In genomic region chr12:105334001-105334400, GRCh38 we compare ENCODE assay signal across 11 cellular contexts. TPM values are rescaled to one million over a fixed set of nuclear protein-coding genes. Genes with fewer than 3 reads are reported as not detected.
A peak's percentile ranks its signal among the peaks of the same experiment; 100 is the strongest.
DNase-seq lines count a peak whose midpoint lies in the region; ATAC-seq lines count a peak whose summit lies in the region.
"Had no signal": no experiment of that assay in that cellular context is flagged by ENCODE, and none has a peak within 500 bp of the region (broad histone marks: within the 10 kb centered on the region; RNA-seq: fewer than 3 reads in every experiment).

No MANE protein-coding gene starts in this region.

- peaks cover 65% of the 10 kb centered on the region for H3K4me1 Mint-ChIP-seq in activated CD8-positive, alpha-beta memory T cell treated with anti-CD3 and anti-CD28 coated beads, Interleukin-2, amount 10 ng/mL, durations not matched to agents 7 days and 5 days

- no peak overlapping the region for H3K27ac Mint-ChIP-seq in activated CD8-positive, alpha-beta memory T cell treated with anti-CD3 and anti-CD28 coated beads, Interleukin-2, amount 10 ng/mL, durations not matched to agents 7 days and 5 days

- H3K27me3 ChIP-seq in aorta (ENCODE audit: control insufficient read depth in 1 of 2, insufficient read depth in 2 of 2, low read length in 1 of 2) = no peaks in the 10 kb centered on the region

- H3K36me3 ChIP-seq in aorta (ENCODE audit: control insufficient read depth in 1 of 2, insufficient read depth in 2 of 2, low read length in 1 of 2) = no peaks in the 10 kb centered on the region

- no peak for ATAC-seq in activated CD8-positive, alpha-beta memory T cell treated with anti-CD3 and anti-CD28 coated beads, Interleukin-2, amount 10 ng/mL, durations not matched to agents 7 days and 5 days
- ATAC-seq in aorta (ENCODE audit: low FRiP score) = no peak
- no peak for ATAC-seq in GM21723 (IDR thresholded peaks at IDR 0.05; ENCODE audit: unreplicated experiment)

- intact Hi-C loops in aorta (cut with DNase I) = loop anchor here (5.0 kb wide), 2 partner anchors 33 to 97 kb away; partner anchors contain the start of gene APPL2 (in 2 of the 2)

- peak overlapping the region; percentile 16 to 42 for H3K4me3 ChIP-seq in aorta (ENCODE audit: low read length in 2 of 2)

- CTCF ChIA-PET in activated CD8-positive, alpha-beta memory T cell treated with anti-CD3 and anti-CD28 coated beads, Interleukin-2, amount 10 ng/mL, durations not matched to agents 7 days and 5 days (lab: Charles Lee) = interaction anchor here (1.3 kb wide), 1 partner anchor 13 kb away, joined by 3 read pairs; no protein-coding TSS in a partner anchor

- WGBS in aorta, 2 donors = 17 to 20% methylated on average over 3 of the region's 3 CpGs

- peaks cover 10% of the 10 kb centered on the region for H3K9me3 Mint-ChIP-seq in activated CD8-positive, alpha-beta memory T cell treated with anti-CD3 and anti-CD28 coated beads, Interleukin-2, amount 10 ng/mL, durations not matched to agents 7 days and 5 days (ENCODE audit: low read depth)

- H3K4me3 Mint-ChIP-seq in activated CD8-positive, alpha-beta memory T cell treated with anti-CD3 and anti-CD28 coated beads, Interleukin-2, amount 10 ng/mL, durations not matched to agents 7 days and 5 days = peak overlapping the region; percentile 40

- H3K4me1 ChIP-seq in aorta (ENCODE audit: control insufficient read depth in 1 of 2, insufficient read depth in 2 of 2, low read length in 2 of 2) = peaks cover 2 to 3% of the 10 kb centered on the region in 2 donors

- no peaks in the 10 kb centered on the region for H3K27me3 Mint-ChIP-seq in activated CD8-positive, alpha-beta memory T cell treated with anti-CD3 and anti-CD28 coated beads, Interleukin-2, amount 10 ng/mL, durations not matched to agents 7 days and 5 days

- no peak for DNase-seq in activated CD8-positive, alpha-beta memory T cell treated with anti-CD3 and anti-CD28 coated beads, Interleukin-2, amount 10 ng/mL, durations not matched to agents 7 days and 5 days
- DNase-seq in activated CD8-positive, alpha-beta memory T cell treated with anti-CD3 and anti-CD28 coated beads for 24 hours = no peak
- DNase-seq in NCI-H524 (lab: John Stamatoyannopoulos, UW) = peak; percentile 83 to 91
- peak; percentile 71 for DNase-seq in fibroblast of gingiva (ENCODE audit: low read depth)
- no peak for DNase-seq in aorta
- DNase-seq in NOMO-1 (lab: John Stamatoyannopoulos, UW; ENCODE audit: unreplicated experiment in 2 of 2) = no peak
- no peak for DNase-seq in COLO668 (lab: John Stamatoyannopoulos, UW; ENCODE audit: unreplicated experiment)
- DNase-seq: activated T-cell treated with anti-CD3 and anti-CD28 coated beads, Interleukin-2, amount 50 U/mL, for 48 hours; C1 segment of cervical spinal cord; small intestine had no signal

- H3K36me3 Mint-ChIP-seq in activated CD8-positive, alpha-beta memory T cell treated with anti-CD3 and anti-CD28 coated beads, Interleukin-2, amount 10 ng/mL, durations not matched to agents 7 days and 5 days = peaks cover 62% of the 10 kb centered on the region

- no peaks in the 10 kb centered on the region for H3K9me3 ChIP-seq in aorta (ENCODE audit: control insufficient read depth, low read length)

- H3K27ac ChIP-seq in aorta (ENCODE audit: low read depth in 1 of 2, low read length in 2 of 2) = no peak overlapping the region

RNA-seq across cellular contexts. Expression of gene C12orf75, which starts 3.5 kb away (rescaled TPM):
- total RNA-seq in activated CD8-positive, alpha-beta memory T cell treated with anti-CD3 and anti-CD28 coated beads, Interleukin-2, amount 10 ng/mL, durations not matched to agents 7 days and 5 days = 100 to 1,000 TPM; 277 to 318 TPM
- total RNA-seq in aorta = 100 to 1,000 TPM in 1 of 2 donors, 10 to 100 TPM in 1; 75.9 to 153 TPM
- 100 to 1,000 TPM; 306 to 661 TPM for polyA plus RNA-seq in aorta

Comparison
In these comparisons a context has a peak if more than half of its experiments do, and no peak if none do; other contexts are left out.
1. DNase-seq: peak in NCI-H524 (2 of 2) and fibroblast of gingiva (single experiment); none in activated CD8-positive, alpha-beta memory T cell treated with anti-CD3 and anti-CD28 coated beads, Interleukin-2, amount 10 ng/mL, durations not matched to agents 7 days and 5 days (single experiment), activated CD8-positive, alpha-beta memory T cell treated with anti-CD3 and anti-CD28 coated beads for 24 hours (single experiment), aorta (0 of 2), NOMO-1 (0 of 2) and COLO668 (single experiment).